Comparison of ENCODE assay signal across 1 cellular context in genomic region chr14:98906123-98906995, GRCh38.
TF ChIP-seq lines count a peak whose summit lies in the region.

No MANE protein-coding gene starts in this region.

TF ChIP-seq in GM23338, 12 proteins besides CTCF, POLR2A, EP300 and RAD21 (continued from another document):
- TF ChIP-seq ZNF462 (CRISPR knock-in tag; IDR thresholded peaks at IDR 0.05) (no peak), CREB1 (CRISPR knock-in tag; IDR thresholded peaks at IDR 0.05; ENCODE audit: low read depth) (no peak), EZH2phosphoT487 (IDR thresholded peaks at IDR 0.05; ENCODE audit: unreplicated experiment) (no peak)
